In genomic region chr17:38970804-38971203, GRCh38 we compare ENCODE assay signal across 31 cellular contexts. TPM values are rescaled to one million over a fixed set of nuclear protein-coding genes. Genes with fewer than 3 reads are reported as not detected.
DNase-seq lines count a peak whose midpoint lies in the region; ATAC-seq, FAIRE-seq and TF ChIP-seq lines count a peak whose summit lies in the region.
"Had no signal": no experiment of that assay in that cellular context is flagged by ENCODE, and none has a peak within 500 bp of the region (broad histone marks: within the 10 kb centered on the region; RNA-seq: fewer than 3 reads in every experiment).

No MANE protein-coding gene starts in this region.

- no peak overlapping the region for H3K27ac ChIP-seq in mammary epithelial cell (ENCODE audit: insufficient read depth, low read depth, low read length)
- H3K27ac ChIP-seq: HL-60, lower lobe of right lung, SJCRH30, transverse colon had no signal

- 83% methylated on average over 5 of the region's 5 CpGs for WGBS in mammary epithelial cell (ENCODE audit: low coverage, missing lambda C conversion rate)

- H3K36me3 ChIP-seq in mammary epithelial cell (ENCODE audit: insufficient read depth, low read length) (no peaks in the 10 kb centered on the region), bronchial epithelial cell (ENCODE audit: control insufficient read depth, insufficient read depth, low read length) (no peaks in the 10 kb centered on the region)
- H3K36me3 ChIP-seq: lower lobe of right lung, SJCRH30, transverse colon had no signal

- H3K79me2 ChIP-seq in mammary epithelial cell (ENCODE audit: insufficient read depth, low read length), result no peaks in the 10 kb centered on the region

- H3K36me3 Mint-ChIP-seq in MCF 10A (ENCODE audit: insufficient read depth, unreplicated experiment), result no peaks in the 10 kb centered on the region
- H3K36me3 Mint-ChIP-seq in osteocyte (ENCODE audit: unreplicated experiment), result no peaks in the 10 kb centered on the region
- H3K36me3 Mint-ChIP-seq: natural killer cell, T-cell had no signal

- no peaks in the 10 kb centered on the region for H3K9me3 ChIP-seq in mammary epithelial cell (replicated peaks; ENCODE audit: insufficient read depth, low read length)
- H3K9me3 ChIP-seq: lower lobe of right lung, SJCRH30, transverse colon had no signal

- H3K9me3 Mint-ChIP-seq in MCF 10A (ENCODE audit: unreplicated experiment) (no peaks in the 10 kb centered on the region), osteocyte (ENCODE audit: unreplicated experiment) (no peaks in the 10 kb centered on the region)
- H3K9me3 Mint-ChIP-seq: activated naive CD4-positive, alpha-beta T cell treated with anti-CD3 and anti-CD28 coated beads for 36 hours; activated T-helper 1 cell treated with anti-CD3 and anti-CD28 coated beads, Interleukin-12 subunit alpha, Interleukin-12 subunit beta, Interleukin-2, Interleukin-4 antibody, amounts not matched to agents 30 ng/mL and 10 ng/mL and 1 ng/mL, durations not matched to agents 14 hours and 24 hours and 36 hours; natural killer cell; T-cell had no signal

- H3K4me3 Mint-ChIP-seq in MCF 10A (ENCODE audit: unreplicated experiment), result no peak overlapping the region
- no peak overlapping the region for H3K4me3 Mint-ChIP-seq in osteocyte (ENCODE audit: unreplicated experiment)
- H3K4me3 Mint-ChIP-seq: activated naive CD4-positive, alpha-beta T cell treated with anti-CD3 and anti-CD28 coated beads for 36 hours; activated T-helper 1 cell treated with anti-CD3 and anti-CD28 coated beads, Interleukin-12 subunit alpha, Interleukin-12 subunit beta, Interleukin-2, Interleukin-4 antibody, amounts not matched to agents 30 ng/mL and 10 ng/mL and 1 ng/mL, durations not matched to agents 14 hours and 24 hours and 36 hours; natural killer cell; T-cell had no signal

- H3K4me2 ChIP-seq in mammary epithelial cell (ENCODE audit: insufficient read depth, low read depth, low read length), result no peak overlapping the region

- H2AFZ ChIP-seq in mammary epithelial cell (ENCODE audit: low read depth, low read length), result no peak overlapping the region

- H3K9ac ChIP-seq in mammary epithelial cell (ENCODE audit: insufficient read depth, low read length), result no peak overlapping the region

- H3K27ac Mint-ChIP-seq in MCF 10A (ENCODE audit: low read depth, unreplicated experiment) (no peak overlapping the region), osteocyte (ENCODE audit: unreplicated experiment) (no peak overlapping the region)
- H3K27ac Mint-ChIP-seq: activated naive CD4-positive, alpha-beta T cell treated with anti-CD3 and anti-CD28 coated beads for 36 hours; activated T-helper 1 cell treated with anti-CD3 and anti-CD28 coated beads, Interleukin-12 subunit alpha, Interleukin-12 subunit beta, Interleukin-2, Interleukin-4 antibody, amounts not matched to agents 30 ng/mL and 10 ng/mL and 1 ng/mL, durations not matched to agents 14 hours and 24 hours and 36 hours; natural killer cell; T-cell had no signal

- intact Hi-C loops in MCF 10A (cut with micrococcal nuclease) (no loop called here), mammary epithelial cell (cut with micrococcal nuclease) (no loop called here)

- ATAC-seq in HG03139 (IDR thresholded peaks at IDR 0.05; ENCODE audit: unreplicated experiment), result no peak
- ATAC-seq: natural killer cell, T-cell had no signal

- no peak for TF ChIP-seq CTCF in MCF 10A (IDR thresholded peaks at IDR 0.05; ENCODE audit: unreplicated experiment)
- no peak for TF ChIP-seq CTCF in mammary epithelial cell (conservative IDR thresholded peaks at IDR 0.05 in 1 of 2, IDR thresholded peaks at IDR 0.05 in 1 of 2; ENCODE audit: extremely low read depth in 1 of 2, insufficient read depth in 1 of 2, low read depth in 1 of 2, low read length in 2 of 2)
- TF ChIP-seq CTCF in bronchial epithelial cell (IDR thresholded peaks at IDR 0.05; ENCODE audit: insufficient read depth, low read length, severe bottlenecking), result no peak
- TF ChIP-seq CTCF in osteocyte (IDR thresholded peaks at IDR 0.05), result no peak

- FAIRE-seq in bronchial epithelial cell (lab: Jason Lieb, UNC), result no peak
- FAIRE-seq: small intestine had no signal

- no peaks in the 10 kb centered on the region for H3K4me1 ChIP-seq in mammary epithelial cell (ENCODE audit: insufficient read depth, low read length)
- H3K4me1 ChIP-seq: SJCRH30 had no signal

- H3K4me3 ChIP-seq in mammary epithelial cell (replicated peaks in 1 of 3; ENCODE audit: insufficient read depth in 1 of 3, low read depth in 2 of 3, low read length in 3 of 3), result no peak overlapping the region
- no peak overlapping the region for H3K4me3 ChIP-seq in bronchial epithelial cell (ENCODE audit: low read depth, low read length)
- H3K4me3 ChIP-seq: lower lobe of right lung, SJCRH30, transverse colon had no signal

- no peaks in the 10 kb centered on the region for H3K27me3 ChIP-seq in mammary epithelial cell (ENCODE audit: insufficient read depth, low read length)
- H3K27me3 ChIP-seq in bronchial epithelial cell (ENCODE audit: control insufficient read depth, insufficient read depth, low read length), result no peaks in the 10 kb centered on the region
- H3K27me3 ChIP-seq: transverse colon had no signal

- H4K20me1 ChIP-seq in mammary epithelial cell (ENCODE audit: insufficient read depth, low read length), result no peaks in the 10 kb centered on the region

- H3K4me1 Mint-ChIP-seq in MCF 10A (ENCODE audit: insufficient read depth, unreplicated experiment) (peaks cover 12% of the 10 kb centered on the region), osteocyte (ENCODE audit: unreplicated experiment) (peaks cover 14% of the 10 kb centered on the region)

- dilution Hi-C loops in mammary epithelial cell (cut with HindIII; ENCODE audit: low sequenced_read_pairs), result loop anchor here (5.0 to 10.0 kb wide), 4 partner anchors 46 to 276 kb away; partner anchors contain the start of gene LASP1NB

- H3K27me3 Mint-ChIP-seq in MCF 10A (ENCODE audit: insufficient read depth, unreplicated experiment), result no peaks in the 10 kb centered on the region
- H3K27me3 Mint-ChIP-seq in osteocyte (ENCODE audit: unreplicated experiment), result no peaks in the 10 kb centered on the region
- H3K27me3 Mint-ChIP-seq: T-cell had no signal

- in situ Hi-C loops in mammary epithelial cell (cut with MboI; ENCODE audit: low sequenced_read_pairs in 2 of 2), result no loop called here

- DNase-seq in MCF 10A (ENCODE audit: unreplicated experiment) (peak; percentile 16), mammary epithelial cell (no peak), NAMALWA (ENCODE audit: low spot score) (peak; percentile 47), bronchial epithelial cell (ENCODE audit: low read depth) (peak; percentile 16), osteocyte (ENCODE audit: extremely low spot score, unreplicated experiment) (no peak)
- DNase-seq in stimulated activated naive CD4-positive, alpha-beta T cell treated with Interleukin-2 at 50 U/mL for 16 hours (lab: John Stamatoyannopoulos, UW), result no peak
- DNase-seq: activated CD4-positive, CD25-positive, alpha-beta regulatory T cell; activated naive CD4-positive, alpha-beta T cell treated with anti-CD3 and anti-CD28 coated beads for 36 hours; amygdala; COR-L47; DMS79 treated with DMSO at 0.1 percent for 48 hours; effector CD4-positive, alpha-beta T cell; erythroblast; lower lobe of right lung; natural killer cell; NCI-H1092 treated with DMSO at 0.1 percent for 48 hours; NCI-H1930; NCI-H446 treated with DMSO at 0.1 percent for 48 hours; SJCRH30; small intestine; stimulated activated CD8-positive, alpha-beta memory T cell treated with anti-CD3 and anti-CD28 coated beads, Interleukin-4, amount 100 ng/mL, for 48 hours; T-cell; transverse colon had no signal

- POLR2A ChIA-PET in MCF 10A (lab: Yijun Ruan, JAX), result interaction anchor here (0.6 kb wide), 1 partner anchor 1557 kb away, joined by 3 read pairs; no protein-coding TSS in a partner anchor

- CTCF ChIA-PET in MCF 10A (lab: Yijun Ruan, JAX), result interaction anchor here (0.5 to 0.6 kb wide), 2 partner anchors 12 to 703 kb away, joined by 3 read pairs; no protein-coding TSS in a partner anchor
- CTCF ChIA-PET in mammary epithelial cell (lab: Charles Lee; ENCODE audit: low non-redundant PET), result no interaction called here

- no TSS peak for BruUV-seq in MCF 10A (replicated peaks; lab: Mats Ljungman, UMichigan)
- no TSS peak for BruUV-seq in mammary epithelial cell (replicated peaks; lab: Mats Ljungman, UMichigan)

RNA-seq across cellular contexts. Expression of gene FBXO47, which starts 3.6 kb away (rescaled TPM):
- total RNA-seq in MCF 10A (2022) (not detected in 2 replicates), mammary epithelial cell (not detected), bronchial epithelial cell (under 0.01 TPM in 1 of 2 replicates, not detected in the other), osteocyte (not detected in 2 replicates)
- polyA plus RNA-seq in mammary epithelial cell, result not detected
- not detected for polyA minus RNA-seq in mammary epithelial cell
- total RNA-seq: fibroblast of villous mesenchyme, kidney epithelial cell, lower lobe of right lung, mononuclear cell, natural killer cell, omental fat pad, SJCRH30, T-cell, transverse colon had no signal
- polyA plus RNA-seq: BJ had no signal

Comparison
In these comparisons a context has a peak if more than half of its experiments do, and no peak if none do; other contexts are left out.
1. DNase-seq: peak in MCF 10A (single experiment), NAMALWA (single experiment) and bronchial epithelial cell (single experiment); none in mammary epithelial cell (single experiment), osteocyte (single experiment) and stimulated activated naive CD4-positive, alpha-beta T cell treated with Interleukin-2 at 50 U/mL for 16 hours (single experiment).